In genomic region chr6:32171234-32171633, GRCh38 we compare ENCODE assay signal across 1 cellular context.
TF ChIP-seq lines count a peak whose summit lies in the region.

No MANE protein-coding gene starts in this region.

TF ChIP-seq in GM23338, 12 proteins besides CTCF, POLR2A, EP300 and RAD21 (continued from another document):
- TF ChIP-seq ZNF462 (CRISPR knock-in tag; IDR thresholded peaks at IDR 0.05) (no peak), ZNF331 (CRISPR knock-in tag; IDR thresholded peaks at IDR 0.05; ENCODE audit: low read depth) (no peak), EZH2 (IDR thresholded peaks at IDR 0.05; ENCODE audit: low read depth, unreplicated experiment) (no peak), REST (IDR thresholded peaks at IDR 0.05; ENCODE audit: unreplicated experiment) (no peak), NANOG (IDR thresholded peaks at IDR 0.05; ENCODE audit: borderline replicate concordance) (no peak), ZNF114 (CRISPR knock-in tag; IDR thresholded peaks at IDR 0.05) (no peak), EZH2phosphoT487 (IDR thresholded peaks at IDR 0.05; ENCODE audit: unreplicated experiment) (no peak), CREB1 (CRISPR knock-in tag; IDR thresholded peaks at IDR 0.05; ENCODE audit: low read depth) (no peak), JUNB (IDR thresholded peaks at IDR 0.05; ENCODE audit: unreplicated experiment) (no peak), ETS1 (IDR thresholded peaks at IDR 0.05) (no peak)
